22 cellular contexts compared by ENCODE assay signal in the genomic region with DNA sequence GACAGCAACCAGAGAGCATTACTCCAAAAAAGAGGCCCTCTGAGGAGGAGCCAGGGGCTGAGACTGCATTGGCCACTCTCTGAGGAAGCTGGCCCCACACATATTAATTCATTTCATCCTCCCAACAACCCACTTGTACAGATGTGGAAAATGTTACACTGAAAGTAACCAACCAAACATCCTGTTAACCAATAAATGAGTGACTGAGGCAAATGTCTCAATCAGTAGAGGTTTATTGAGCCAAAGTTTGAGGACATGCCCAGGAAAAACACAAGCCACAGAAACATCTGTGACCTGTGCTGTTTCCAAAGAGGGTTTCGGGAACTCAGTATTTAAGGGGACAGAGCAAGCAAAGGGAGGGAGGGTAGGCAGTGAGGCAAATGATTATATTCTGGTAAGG.
"Had no signal": no experiment of that assay in that cellular context is flagged by ENCODE, and none has a peak within 500 bp of the region (broad histone marks: within the 10 kb centered on the region; RNA-seq: fewer than 3 reads in every experiment).

No MANE protein-coding gene starts in this region.

- H3K4me3 ChIP-seq: esophagus squamous epithelium, heart left ventricle, right lobe of liver, smooth muscle cell, transverse colon had no signal

- ATAC-seq: heart left ventricle; left cardiac atrium; right lobe of liver; stimulated activated naive B cell treated with anti-CD40 and anti-IgM and Interleukin-4, amounts not matched to agents 10 μg/mL and 1 μg/mL and 100 μg/mL, for 72 hours had no signal

- H3K4me1 ChIP-seq: esophagus squamous epithelium, parathyroid adenoma, right lobe of liver, transverse colon had no signal

- H3K27me3 ChIP-seq: heart left ventricle, right lobe of liver, transverse colon had no signal

- H3K27ac ChIP-seq: esophagus squamous epithelium, heart left ventricle, parathyroid adenoma, right lobe of liver, transverse colon had no signal

- H3K4me2 ChIP-seq: smooth muscle cell had no signal

- H3K36me3 ChIP-seq: esophagus squamous epithelium, heart left ventricle, right lobe of liver, transverse colon had no signal

- H2AFZ ChIP-seq: parathyroid adenoma had no signal

- H3K9me3 ChIP-seq: esophagus squamous epithelium, right lobe of liver, transverse colon had no signal

- DNase-seq: activated CD4-positive, alpha-beta T cell treated with anti-CD3 and anti-CD28 coated beads for 4 hours; activated CD4-positive, alpha-beta T cell treated with anti-CD3 and anti-CD28 coated beads, Interleukin-2, amount 50 U/mL, for 48 hours; activated CD4-positive, CD25-positive, alpha-beta regulatory T cell; activated effector memory CD4-positive, alpha-beta T cell treated with Interleukin-2 at 50 U/mL for 16 hours; activated naive CD4-positive, alpha-beta T cell treated with anti-CD3 and anti-CD28 coated beads, Interleukin-2, amount 10 ng/mL, durations not matched to agents 7 days and 5 days; activated T-cell treated with anti-CD3 and anti-CD28 coated beads, Interleukin-2, amount 50 U/mL, for 48 hours; amygdala; cortex of kidney; endodermal cell; esophagus squamous epithelium; heart left ventricle; islet precursor cell; left cardiac atrium; nucleus accumbens; right lobe of liver; stimulated activated CD4-positive, alpha-beta T cell treated with anti-CD3 and anti-CD28 coated beads, Interleukin-2, amount 100 ng/mL, for 48 hours; stimulated activated CD8-positive, alpha-beta memory T cell treated with anti-CD3 and anti-CD28 coated beads, Interleukin-4, amount 100 ng/mL, for 48 hours; stimulated activated naive B cell treated with anti-CD40 and anti-IgM and Interleukin-4, amounts not matched to agents 10 μg/mL and 1 μg/mL and 100 μg/mL, for 72 hours; T1000; transverse colon had no signal

- H3K79me2 ChIP-seq: parathyroid adenoma had no signal

- H3K9ac ChIP-seq: parathyroid adenoma had no signal
